Comparison of ENCODE assay signal across 9 cellular contexts in genomic region chr3:33442190-33442589, GRCh38. TPM values are rescaled to one million over a fixed set of nuclear protein-coding genes. Genes with fewer than 3 reads are reported as not detected.
A peak's percentile ranks its signal among the peaks of the same experiment; 100 is the strongest.
DNase-seq lines count a peak whose midpoint lies in the region; FAIRE-seq and TF ChIP-seq lines count a peak whose summit lies in the region.
"Had no signal": no experiment of that assay in that cellular context is flagged by ENCODE, and none has a peak within 500 bp of the region (broad histone marks: within the 10 kb centered on the region; RNA-seq: fewer than 3 reads in every experiment).

No MANE protein-coding gene starts in this region.

- no peak for FAIRE-seq in HTR-8/SVneo (lab: Jason Lieb, UNC)

- H3K9me3 ChIP-seq in esophagus squamous epithelium, result no peaks in the 10 kb centered on the region
- H3K9me3 ChIP-seq in spleen, result no peaks in the 10 kb centered on the region

- no peaks in the 10 kb centered on the region for H3K27me3 ChIP-seq in esophagus squamous epithelium
- no peaks in the 10 kb centered on the region for H3K27me3 ChIP-seq in spleen (replicated peaks in 1 of 7)

- 88 to 98% methylated on average over 4 of the region's 4 CpGs for WGBS in esophagus squamous epithelium, 2 donors
- 78 to 98% (median 85%) methylated on average over 4 of the region's 4 CpGs for WGBS in spleen, 5 donors

- intact Hi-C loops in esophagus squamous epithelium (cut with DNase I), result no loop called here
- intact Hi-C loops in spleen (cut with DNase I; ENCODE audit: low total_unique reads), result no loop called here

- TF ChIP-seq POLR2A in esophagus squamous epithelium (IDR thresholded peaks at IDR 0.05) (no peak), spleen (IDR thresholded peaks at IDR 0.05) (no peak)

- POLR2A ChIA-PET in RWPE1 (lab: Yijun Ruan, JAX; ENCODE audit: low non-redundant PET), result no interaction called here

- peaks cover 14 to 31% (median 23%) of the 10 kb centered on the region in 3 donors for H3K4me1 ChIP-seq in esophagus squamous epithelium
- H3K4me1 ChIP-seq in spleen, result peaks cover 18 to 42% (median 31%) of the 10 kb centered on the region in 6 donors

- H3K27ac ChIP-seq in RWPE1 (0 out of 2 replicates have a peak overlapping the region, but pooled peaks have one; percentile 26), esophagus squamous epithelium (peak overlapping the region in 3 of 4 donors; percentile 97 to 99 (median 99)), spleen (peak overlapping the region in 7 of 8 donors; percentile 94 to 99 (median 98))

- CTCF ChIA-PET in RWPE1 (lab: Yijun Ruan, JAX), result interaction anchor here (0.5 kb wide), 1 partner anchor 50 kb away, joined by 3 read pairs; no protein-coding TSS in a partner anchor

- peak; percentile 22 for DNase-seq in NCI-H82 (lab: John Stamatoyannopoulos, UW)
- no peak for DNase-seq in NCI-H82 treated with DMSO at 0.1 percent for 48 hours (lab: John Stamatoyannopoulos, UW; ENCODE audit: unreplicated experiment)
- DNase-seq in RWPE1 (ENCODE audit: low spot score), result no peak
- no peak for DNase-seq in esophagus squamous epithelium (lab: John Stamatoyannopoulos, UW)
- no peak for DNase-seq in spleen
- DNase-seq in HTR-8/SVneo (ENCODE audit: insufficient read length, low spot score), result no peak
- no peak for DNase-seq in NCI-H526 treated with DMSO at 0.1 percent for 48 hours (lab: John Stamatoyannopoulos, UW)
- no peak for DNase-seq in NCI-H510A treated with DMSO at 0.1 percent for 48 hours (lab: John Stamatoyannopoulos, UW)
- DNase-seq: nucleus accumbens had no signal

- no peaks in the 10 kb centered on the region for H3K36me3 ChIP-seq in esophagus squamous epithelium
- no peaks in the 10 kb centered on the region for H3K36me3 ChIP-seq in spleen

- TF ChIP-seq CTCF in RWPE1 (conservative IDR thresholded peaks at IDR 0.05; ENCODE audit: low read depth), result no peak
- TF ChIP-seq CTCF in esophagus squamous epithelium (IDR thresholded peaks at IDR 0.05), result no peak
- TF ChIP-seq CTCF in spleen (IDR thresholded peaks at IDR 0.05 in 8 of 11, conservative IDR thresholded peaks at IDR 0.05 in 3 of 11), result no peak

- H3K4me3 ChIP-seq in esophagus squamous epithelium, result no peak overlapping the region
- H3K4me3 ChIP-seq in spleen, result no peak overlapping the region

RNA-seq across cellular contexts. Expression of gene UBP1, which starts 2.0 kb away (rescaled TPM):
- total RNA-seq in esophagus squamous epithelium (10 to 100 TPM; 35.0 to 59.5 (median 46.4) TPM), spleen (10 to 100 TPM; 52.8 to 88.2 (median 73.4) TPM)
- 10 to 100 TPM; 27.6 to 37.5 (median 35.8) TPM for polyA plus RNA-seq in spleen

Comparison
In these comparisons a context has a peak if more than half of its experiments do, and no peak if none do; other contexts are left out.
1. H3K27ac ChIP-seq: peak in every context shown above with its lines; median percentile 99 in esophagus squamous epithelium; 98 in spleen; 26 in RWPE1.